In the genomic region with DNA sequence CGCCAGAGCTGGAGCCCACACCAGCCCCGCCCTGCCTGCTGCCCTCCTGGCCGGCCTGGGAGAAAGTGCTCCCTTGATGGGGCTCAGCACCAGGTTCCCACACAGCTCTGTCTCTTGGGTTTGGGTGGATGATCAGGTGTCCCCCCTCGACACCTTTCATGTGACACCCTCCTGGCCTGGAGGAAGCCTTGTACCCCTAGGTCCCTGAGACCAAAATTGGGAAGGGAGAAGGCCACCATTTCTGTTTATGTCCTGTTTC, we compare ENCODE assay signal across 1 cellular context.
TF ChIP-seq lines count a peak whose summit lies in the region.

No MANE protein-coding gene starts in this region.

TF ChIP-seq in GM12878, 131 proteins besides CTCF, POLR2A, EP300 and RAD21:
- no peak for TF ChIP-seq STAT1 (conservative IDR thresholded peaks at IDR 0.05)
- no peak for TF ChIP-seq NFYA (IDR thresholded peaks at IDR 0.05; ENCODE audit: borderline replicate concordance, low read depth, low read length)
- TF ChIP-seq RAD51 (IDR thresholded peaks at IDR 0.05): no peak
- TF ChIP-seq, protein P1, sequence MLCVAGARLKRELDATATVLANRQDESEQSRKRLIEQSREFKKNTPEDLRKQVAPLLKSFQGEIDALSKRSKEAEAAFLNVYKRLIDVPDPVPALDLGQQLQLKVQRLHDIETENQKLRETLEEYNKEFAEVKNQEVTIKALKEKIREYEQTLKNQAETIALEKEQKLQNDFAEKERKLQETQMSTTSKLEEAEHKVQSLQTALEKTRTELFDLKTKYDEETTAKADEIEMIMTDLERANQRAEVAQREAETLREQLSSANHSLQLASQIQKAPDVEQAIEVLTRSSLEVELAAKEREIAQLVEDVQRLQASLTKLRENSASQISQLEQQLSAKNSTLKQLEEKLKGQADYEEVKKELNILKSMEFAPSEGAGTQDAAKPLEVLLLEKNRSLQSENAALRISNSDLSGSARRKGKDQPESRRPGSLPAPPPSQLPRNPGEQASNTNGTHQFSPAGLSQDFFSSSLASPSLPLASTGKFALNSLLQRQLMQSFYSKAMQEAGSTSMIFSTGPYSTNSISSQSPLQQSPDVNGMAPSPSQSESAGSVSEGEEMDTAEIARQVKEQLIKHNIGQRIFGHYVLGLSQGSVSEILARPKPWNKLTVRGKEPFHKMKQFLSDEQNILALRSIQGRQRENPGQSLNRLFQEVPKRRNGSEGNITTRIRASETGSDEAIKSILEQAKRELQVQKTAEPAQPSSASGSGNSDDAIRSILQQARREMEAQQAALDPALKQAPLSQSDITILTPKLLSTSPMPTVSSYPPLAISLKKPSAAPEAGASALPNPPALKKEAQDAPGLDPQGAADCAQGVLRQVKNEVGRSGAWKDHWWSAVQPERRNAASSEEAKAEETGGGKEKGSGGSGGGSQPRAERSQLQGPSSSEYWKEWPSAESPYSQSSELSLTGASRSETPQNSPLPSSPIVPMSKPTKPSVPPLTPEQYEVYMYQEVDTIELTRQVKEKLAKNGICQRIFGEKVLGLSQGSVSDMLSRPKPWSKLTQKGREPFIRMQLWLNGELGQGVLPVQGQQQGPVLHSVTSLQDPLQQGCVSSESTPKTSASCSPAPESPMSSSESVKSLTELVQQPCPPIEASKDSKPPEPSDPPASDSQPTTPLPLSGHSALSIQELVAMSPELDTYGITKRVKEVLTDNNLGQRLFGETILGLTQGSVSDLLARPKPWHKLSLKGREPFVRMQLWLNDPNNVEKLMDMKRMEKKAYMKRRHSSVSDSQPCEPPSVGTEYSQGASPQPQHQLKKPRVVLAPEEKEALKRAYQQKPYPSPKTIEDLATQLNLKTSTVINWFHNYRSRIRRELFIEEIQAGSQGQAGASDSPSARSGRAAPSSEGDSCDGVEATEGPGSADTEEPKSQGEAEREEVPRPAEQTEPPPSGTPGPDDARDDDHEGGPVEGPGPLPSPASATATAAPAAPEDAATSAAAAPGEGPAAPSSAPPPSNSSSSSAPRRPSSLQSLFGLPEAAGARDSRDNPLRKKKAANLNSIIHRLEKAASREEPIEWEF (IDR thresholded peaks at IDR 0.05; ENCODE audit: insufficient replicate concordance, low read depth, low read length): no peak
- TF ChIP-seq NFXL1 (IDR thresholded peaks at IDR 0.05; ENCODE audit: borderline replicate concordance): no peak
- TF ChIP-seq WRNIP1 (IDR thresholded peaks at IDR 0.05; ENCODE audit: borderline replicate concordance, low read depth, low read length): no peak
- no peak for TF ChIP-seq SIX5 (IDR thresholded peaks at IDR 0.05; ENCODE audit: low read depth, low read length, severe bottlenecking)
- no peak for TF ChIP-seq EZH2 (IDR thresholded peaks at IDR 0.05; ENCODE audit: borderline replicate concordance, control insufficient read depth, low read depth, low read length)
- TF ChIP-seq NR2F1 (conservative IDR thresholded peaks at IDR 0.05): no peak
- no peak for TF ChIP-seq TAF1 (IDR thresholded peaks at IDR 0.05; ENCODE audit: borderline replicate concordance, low read depth, low read length)
- no peak for TF ChIP-seq PAX5 (IDR thresholded peaks at IDR 0.05; ENCODE audit: borderline replicate concordance, low read depth, low read length)
- TF ChIP-seq ZBTB11 (CRISPR knock-in tag; IDR thresholded peaks at IDR 0.05): no peak
- TF ChIP-seq MEF2A (IDR thresholded peaks at IDR 0.05; ENCODE audit: insufficient read depth, low read depth, low read length): no peak
- no peak for TF ChIP-seq SIN3A (IDR thresholded peaks at IDR 0.05; ENCODE audit: low read depth, low read length)
TF ChIP-seq in GM12878: peak in this region for 0.
